Comparison of ENCODE assay signal across 17 cellular contexts in genomic region chr12:124612392-124612680, GRCh38.
"Had no signal": no experiment of that assay in that cellular context is flagged by ENCODE, and none has a peak within 500 bp of the region (broad histone marks: within the 10 kb centered on the region; RNA-seq: fewer than 3 reads in every experiment).

No MANE protein-coding gene starts in this region.

- H3K27ac Mint-ChIP-seq: effector memory CD8-positive, alpha-beta T cell; immature natural killer cell; natural killer cell; stimulated activated memory B cell treated with anti-CD40 and anti-IgM and Interleukin-4, amounts not matched to agents 10 μg/mL and 1 μg/mL and 100 μg/mL, for 72 hours had no signal

- DNase-seq: cortex of kidney; effector memory CD8-positive, alpha-beta T cell; immature natural killer cell; left ventricle myocardium superior; lower lobe of right lung; natural killer cell; nucleus accumbens; psoas muscle; sigmoid colon; stimulated activated CD4-positive, alpha-beta T cell treated with anti-CD3 and anti-CD28 coated beads, Interleukin-4, amount 100 ng/mL, for 4 hours; stimulated activated naive CD8-positive, alpha-beta T cell treated with anti-CD3 and anti-CD28 coated beads, Interleukin-15, Interleukin-2, amounts not matched to agents 100 U/mL and 50 U/mL, for 24 hours; upper lobe of right lung had no signal

- H3K9me3 Mint-ChIP-seq: effector memory CD8-positive, alpha-beta T cell; immature natural killer cell; natural killer cell; neural crest cell had no signal

- H3K27ac ChIP-seq: lower lobe of right lung, psoas muscle, thoracic aorta, tibial nerve, upper lobe of right lung, vagina had no signal

- H3K27me3 Mint-ChIP-seq: stimulated activated memory B cell treated with anti-CD40 and anti-IgM and Interleukin-4, amounts not matched to agents 10 μg/mL and 1 μg/mL and 100 μg/mL, for 72 hours had no signal

- H3K36me3 Mint-ChIP-seq: immature natural killer cell; natural killer cell; stimulated activated memory B cell treated with anti-CD40 and anti-IgM and Interleukin-4, amounts not matched to agents 10 μg/mL and 1 μg/mL and 100 μg/mL, for 72 hours had no signal

- H3K4me3 Mint-ChIP-seq: effector memory CD8-positive, alpha-beta T cell; immature natural killer cell; natural killer cell; neural crest cell; stimulated activated memory B cell treated with anti-CD40 and anti-IgM and Interleukin-4, amounts not matched to agents 10 μg/mL and 1 μg/mL and 100 μg/mL, for 72 hours had no signal
